ENCODE assay signal across 21 cellular contexts in genomic region chr2:169822036-169822435, GRCh38. TPM values are rescaled to one million over a fixed set of nuclear protein-coding genes. Genes with fewer than 3 reads are reported as not detected.
DNase-seq lines count a peak whose midpoint lies in the region; ATAC-seq and TF ChIP-seq lines count a peak whose summit lies in the region.
"Had no signal": no experiment of that assay in that cellular context is flagged by ENCODE, and none has a peak within 500 bp of the region (broad histone marks: within the 10 kb centered on the region; RNA-seq: fewer than 3 reads in every experiment).

No MANE protein-coding gene starts in this region.

- H3K27me3 ChIP-seq in CD4-positive, CD25-positive, alpha-beta regulatory T cell (ENCODE audit: control insufficient read depth, insufficient read depth, low read length) = no peaks in the 10 kb centered on the region
- H3K27me3 ChIP-seq in KMS-11 (ENCODE audit: insufficient read depth, low read depth) = no peaks in the 10 kb centered on the region
- H3K27me3 ChIP-seq in mesenchymal stem cell (ENCODE audit: control insufficient read depth in 1 of 2, insufficient read depth in 1 of 2, low read length in 2 of 2) = no peaks in the 10 kb centered on the region
- H3K27me3 ChIP-seq: heart right ventricle, uterus had no signal

- H3K4me1 Mint-ChIP-seq in CD4-positive, CD25-positive, alpha-beta regulatory T cell = peaks cover 36 to 66% (median 42%) of the 10 kb centered on the region in 4 donors
- H3K4me1 Mint-ChIP-seq in activated T-helper 17 cell treated with anti-CD3 and anti-CD28 coated beads, Interleukin-2, amount 50 U/mL, for 72 hours = peaks cover 19% of the 10 kb centered on the region

- H4K91ac ChIP-seq in mesenchymal stem cell (ENCODE audit: low read length) = no peak overlapping the region

- H3K36me3 ChIP-seq in CD4-positive, CD25-positive, alpha-beta regulatory T cell (ENCODE audit: control insufficient read depth, insufficient read depth, low read length) = peaks cover 16% of the 10 kb centered on the region
- H3K36me3 ChIP-seq in KMS-11 (ENCODE audit: insufficient read depth) (peaks cover 2% of the 10 kb centered on the region; the same call in 1 of the 2 replicates), mesenchymal stem cell (ENCODE audit: control insufficient read depth in 1 of 2, insufficient read depth in 2 of 2, low read depth in 1 of 2, low read length in 2 of 2) (peaks cover 6 to 51% of the 10 kb centered on the region in 2 experiments)
- H3K36me3 ChIP-seq: uterus had no signal

- no peak for TF ChIP-seq CTCF in KMS-11 (conservative IDR thresholded peaks at IDR 0.05; ENCODE audit: low read depth, low read length)

- no peak overlapping the region for H3K18ac ChIP-seq in mesenchymal stem cell (ENCODE audit: low read depth in 1 of 2, low read length in 2 of 2)

- H3K4me3 Mint-ChIP-seq in CD4-positive, CD25-positive, alpha-beta regulatory T cell = peak overlapping the region in 3 of 4 donors; percentile 5 to 79 (median 62)
- H3K4me3 Mint-ChIP-seq in activated T-helper 17 cell treated with anti-CD3 and anti-CD28 coated beads, Interleukin-2, amount 50 U/mL, for 72 hours = peak overlapping the region; percentile 98

- H3K79me2 ChIP-seq in KMS-11 (ENCODE audit: insufficient read depth, low read depth) = peaks cover 37% of the 10 kb centered on the region

- peaks cover 30% of the 10 kb centered on the region for H3K4me1 ChIP-seq in CD4-positive, CD25-positive, alpha-beta regulatory T cell (ENCODE audit: control insufficient read depth, insufficient read depth, low read length, poor library complexity, severe bottlenecking)
- H3K4me1 ChIP-seq in KMS-11 (ENCODE audit: low read depth, poor library complexity, severe bottlenecking) = peaks cover 36% of the 10 kb centered on the region
- peaks cover 8% of the 10 kb centered on the region for H3K4me1 ChIP-seq in mesenchymal stem cell (ENCODE audit: control insufficient read depth, insufficient read depth, low read depth, low read length)

- no peak for DNase-seq in CD4-positive, CD25-positive, alpha-beta regulatory T cell
- DNase-seq in mesenchymal stem cell = no peak
- DNase-seq in NCI-H446 (lab: John Stamatoyannopoulos, UW) = no peak
- DNase-seq in NCI-H1436 (lab: John Stamatoyannopoulos, UW) = no peak
- DNase-seq in NCI-H1105 treated with DMSO at 0.1 percent for 48 hours (lab: John Stamatoyannopoulos, UW) = no peak
- DNase-seq: activated CD4-positive, alpha-beta T cell treated with anti-CD3 and anti-CD28 coated beads, Interleukin-2, amount 10 ng/mL, durations not matched to agents 7 days and 5 days; activated gamma-delta T cell; amniotic stem cell; foreskin fibroblast; heart right ventricle; MM.1S; NCI-H2171; SHP77 treated with DMSO at 0.1 percent for 48 hours; T-cell; uterus had no signal

- no peak overlapping the region for H3K4ac ChIP-seq in mesenchymal stem cell (ENCODE audit: low read depth in 1 of 2, low read length in 2 of 2)

- H2BK15ac ChIP-seq in mesenchymal stem cell (ENCODE audit: low read depth, poor library complexity, severe bottlenecking) = no peak overlapping the region

- no peak overlapping the region for H3K27ac ChIP-seq in CD4-positive, CD25-positive, alpha-beta regulatory T cell (ENCODE audit: insufficient read depth, low read length, poor library complexity, severe bottlenecking)
- H3K27ac ChIP-seq in KMS-11 = no peak overlapping the region
- no peak overlapping the region for H3K27ac ChIP-seq in mesenchymal stem cell (ENCODE audit: low read length, poor library complexity, severe bottlenecking)
- H3K27ac ChIP-seq: C4-2B, uterus had no signal

- no peak overlapping the region for H3K23ac ChIP-seq in mesenchymal stem cell (ENCODE audit: low read length in 2 of 2)

- no peak overlapping the region for H4K8ac ChIP-seq in mesenchymal stem cell (ENCODE audit: low read length)

- peaks cover 14% of the 10 kb centered on the region for H3K79me1 ChIP-seq in mesenchymal stem cell (replicated peaks; ENCODE audit: low read length, poor library complexity, severe bottlenecking)

- H2AFZ ChIP-seq in KMS-11 (ENCODE audit: low read depth) (no peak overlapping the region), mesenchymal stem cell (ENCODE audit: low read depth, low read length) (no peak overlapping the region)

- H3K4me2 ChIP-seq in KMS-11 = peak overlapping the region; percentile 81; the same call in 1 of the 2 replicates
- H3K4me2 ChIP-seq in mesenchymal stem cell (ENCODE audit: low read length, poor library complexity, severe bottlenecking) = no peak overlapping the region

- no peaks in the 10 kb centered on the region for H3K9me3 ChIP-seq in CD4-positive, CD25-positive, alpha-beta regulatory T cell (ENCODE audit: control insufficient read depth in 2 of 2, low read length in 2 of 2)
- H3K9me3 ChIP-seq in mesenchymal stem cell (ENCODE audit: control insufficient read depth, low read length) = no peaks in the 10 kb centered on the region
- H3K9me3 ChIP-seq: uterus had no signal

- no peak overlapping the region for H2AK5ac ChIP-seq in mesenchymal stem cell (ENCODE audit: low read length, severe bottlenecking)

- H3K9ac ChIP-seq in KMS-11 (no peak overlapping the region), mesenchymal stem cell (ENCODE audit: low read length) (peak overlapping the region; percentile 10)

- H2BK120ac ChIP-seq in mesenchymal stem cell (ENCODE audit: low read depth, low read length) = no peak overlapping the region

- no peak overlapping the region for H2BK12ac ChIP-seq in mesenchymal stem cell (ENCODE audit: low read length in 2 of 2)

- H3K27ac Mint-ChIP-seq in CD4-positive, CD25-positive, alpha-beta regulatory T cell = peak overlapping the region in 2 of 3 donors; percentile 37 to 84
- no peak overlapping the region for H3K27ac Mint-ChIP-seq in activated T-helper 17 cell treated with anti-CD3 and anti-CD28 coated beads, Interleukin-2, amount 50 U/mL, for 72 hours
- H3K27ac Mint-ChIP-seq: activated CD4-positive, alpha-beta T cell treated with anti-CD3 and anti-CD28 coated beads, Interleukin-2, amount 10 ng/mL, durations not matched to agents 7 days and 5 days had no signal

- peaks cover 0 to 7% (median 0%) of the 10 kb centered on the region in 7 donors for H3K9me3 Mint-ChIP-seq in CD4-positive, CD25-positive, alpha-beta regulatory T cell
- no peaks in the 10 kb centered on the region for H3K9me3 Mint-ChIP-seq in activated T-helper 17 cell treated with anti-CD3 and anti-CD28 coated beads, Interleukin-2, amount 50 U/mL, for 72 hours
- H3K9me3 Mint-ChIP-seq: T-cell had no signal

- peak overlapping the region; percentile 21 for H3K4me3 ChIP-seq in CD4-positive, CD25-positive, alpha-beta regulatory T cell (ENCODE audit: low read depth, low read length)
- no peak overlapping the region for H3K4me3 ChIP-seq in KMS-11 (IDR thresholded peaks at IDR 0.05; ENCODE audit: insufficient read depth, low read depth, low read length)
- no peak overlapping the region for H3K4me3 ChIP-seq in mesenchymal stem cell (ENCODE audit: insufficient read depth in 1 of 2, low read depth in 1 of 2, low read length in 2 of 2)
- H3K4me3 ChIP-seq: uterus had no signal

- no peak for ATAC-seq in CD4-positive, CD25-positive, alpha-beta regulatory T cell (ENCODE audit: low read depth in 2 of 2)
- ATAC-seq in activated T-helper 17 cell treated with anti-CD3 and anti-CD28 coated beads, Interleukin-2, amount 50 U/mL, for 72 hours (replicated peaks) = no peak
- ATAC-seq in HG03378 (IDR thresholded peaks at IDR 0.05; ENCODE audit: unreplicated experiment) = no peak
- ATAC-seq: heart right ventricle, left lobe of liver, T-cell had no signal

- H2BK5ac ChIP-seq in mesenchymal stem cell (ENCODE audit: low read depth, low read length, poor library complexity, severe bottlenecking) = no peak overlapping the region

- WGBS in mesenchymal stem cell = no CpG with 5 or more reads among the region's 3 CpGs

- no peaks in the 10 kb centered on the region for H4K20me1 ChIP-seq in KMS-11 (ENCODE audit: insufficient read depth)

- peaks cover 25% of the 10 kb centered on the region for H3K36me3 Mint-ChIP-seq in CD4-positive, CD25-positive, alpha-beta regulatory T cell
- peaks cover 61% of the 10 kb centered on the region for H3K36me3 Mint-ChIP-seq in activated T-helper 17 cell treated with anti-CD3 and anti-CD28 coated beads, Interleukin-2, amount 50 U/mL, for 72 hours (ENCODE audit: low read depth)

- no peaks in the 10 kb centered on the region for H3K27me3 Mint-ChIP-seq in CD4-positive, CD25-positive, alpha-beta regulatory T cell
- no peaks in the 10 kb centered on the region for H3K27me3 Mint-ChIP-seq in activated T-helper 17 cell treated with anti-CD3 and anti-CD28 coated beads, Interleukin-2, amount 50 U/mL, for 72 hours
- H3K27me3 Mint-ChIP-seq: activated CD4-positive, alpha-beta T cell treated with anti-CD3 and anti-CD28 coated beads, Interleukin-2, amount 10 ng/mL, durations not matched to agents 7 days and 5 days; IgD-negative memory B cell; T-cell had no signal

- H3K14ac ChIP-seq in mesenchymal stem cell (ENCODE audit: low read length in 2 of 2) = no peak overlapping the region

RNA-seq across cellular contexts. Expression of gene METTL5, which starts 2.7 kb away (rescaled TPM):
- 26.7 TPM for total RNA-seq in CD4-positive, CD25-positive, alpha-beta regulatory T cell
- 100 to 1,000 TPM; 113 to 142 (median 137) TPM for polyA plus RNA-seq in CD4-positive, CD25-positive, alpha-beta regulatory T cell
- total RNA-seq in activated T-helper 17 cell treated with anti-CD3 and anti-CD28 coated beads, Interleukin-2, amount 50 U/mL, for 72 hours = 10 to 100 TPM; 54.4 to 78.7 TPM
- polyA plus RNA-seq in mesenchymal stem cell (2013, experiment 1 of 2) = 65.9 TPM
- 66.4 TPM for polyA plus RNA-seq in mesenchymal stem cell (2013, experiment 2 of 2)

RNA-seq across cellular contexts. Expression of gene UBR3, which starts 5.2 kb away (rescaled TPM):
- total RNA-seq in CD4-positive, CD25-positive, alpha-beta regulatory T cell = 45.1 TPM
- 10 to 100 TPM in 1 of 4 donors, 1 to 10 TPM in 3; 8.1 to 10.0 (median 9.2) TPM for polyA plus RNA-seq in CD4-positive, CD25-positive, alpha-beta regulatory T cell
- 10 to 100 TPM; 28.6 to 32.7 TPM for total RNA-seq in activated T-helper 17 cell treated with anti-CD3 and anti-CD28 coated beads, Interleukin-2, amount 50 U/mL, for 72 hours
- polyA plus RNA-seq in mesenchymal stem cell (2013, experiment 1 of 2) = 14.0 TPM
- 14.7 TPM for polyA plus RNA-seq in mesenchymal stem cell (2013, experiment 2 of 2)

RNA-seq across cellular contexts. Expression of gene SSB, which starts 23.4 kb away (rescaled TPM):
- total RNA-seq in CD4-positive, CD25-positive, alpha-beta regulatory T cell = 82.0 TPM
- polyA plus RNA-seq in CD4-positive, CD25-positive, alpha-beta regulatory T cell = 100 to 1,000 TPM; 106 to 146 (median 127) TPM
- 100 to 1,000 TPM in 1 of 2 donors, 10 to 100 TPM in 1; 39.5 to 112 TPM for total RNA-seq in activated T-helper 17 cell treated with anti-CD3 and anti-CD28 coated beads, Interleukin-2, amount 50 U/mL, for 72 hours
- 174 TPM for polyA plus RNA-seq in mesenchymal stem cell (2013, experiment 1 of 2)
- polyA plus RNA-seq in mesenchymal stem cell (2013, experiment 2 of 2) = 181 TPM
